In genomic region chr1:163296504-163296903, GRCh38 we compare ENCODE assay signal across 19 cellular contexts. TPM values are rescaled to one million over a fixed set of nuclear protein-coding genes. Genes with fewer than 3 reads are reported as not detected.
DNase-seq lines count a peak whose midpoint lies in the region; ATAC-seq, FAIRE-seq and TF ChIP-seq lines count a peak whose summit lies in the region.
"Had no signal": no experiment of that assay in that cellular context is flagged by ENCODE, and none has a peak within 500 bp of the region (broad histone marks: within the 10 kb centered on the region; RNA-seq: fewer than 3 reads in every experiment).

No MANE protein-coding gene starts in this region.

- H3K4me3 ChIP-seq in right lobe of liver (no peak overlapping the region), HepG2 (replicated peaks in 1 of 3; ENCODE audit: insufficient read depth in 1 of 3, low read depth in 2 of 3, low read length in 3 of 3) (no peak overlapping the region)
- H3K4me3 ChIP-seq: BLaER1 had no signal

- POLR2A ChIA-PET in HepG2 (lab: Yijun Ruan, JAX) = no interaction called here

- no peak for TF ChIP-seq POLR2A in right lobe of liver (IDR thresholded peaks at IDR 0.05)
- TF ChIP-seq POLR2A in HepG2 (IDR thresholded peaks at IDR 0.05; ENCODE audit: insufficient read depth in 1 of 2, low read depth in 2 of 2, low read length in 2 of 2) = no peak

- ATAC-seq in right lobe of liver (peak; percentile 28 to 79 (median 50)), HepG2 (no peak), left lobe of liver (peak; percentile 29), HG03354 (IDR thresholded peaks at IDR 0.05; ENCODE audit: poor library complexity, severe bottlenecking, unreplicated experiment) (no peak)
- ATAC-seq: HCT116 had no signal

- H3K9ac ChIP-seq in HepG2 (ENCODE audit: insufficient read depth, low read depth, low read length) = no peak overlapping the region
- H3K9ac ChIP-seq: BLaER1 had no signal

- H3K27me3 ChIP-seq in right lobe of liver = no peaks in the 10 kb centered on the region
- no peaks in the 10 kb centered on the region; a peak in 1 of 5 replicates for H3K27me3 ChIP-seq in HepG2 (ENCODE audit: control insufficient read depth in 1 of 2, insufficient read depth in 2 of 2, low read length in 2 of 2)
- H3K27me3 ChIP-seq: BLaER1 had no signal

- H3K36me3 ChIP-seq in right lobe of liver (no peaks in the 10 kb centered on the region), HepG2 (replicated peaks in 1 of 2; ENCODE audit: control insufficient read depth in 1 of 2, insufficient read depth in 2 of 2, low read length in 2 of 2) (no peaks in the 10 kb centered on the region)

- no peak overlapping the region for H3K27ac ChIP-seq in right lobe of liver
- H3K27ac ChIP-seq in HepG2 (ENCODE audit: extremely low read length, insufficient read depth, low read length) = no peak overlapping the region
- H3K27ac ChIP-seq: BLaER1 had no signal

- in situ Hi-C loops in HepG2 (cut with HindIII; ENCODE audit: extremely low pct_ligation_motif_present, low pct_unique_long_range_greater_than_20kb) = no loop called here

- H3K4me1 ChIP-seq in right lobe of liver (peaks cover 0 to 28% (median 2%) of the 10 kb centered on the region in 4 donors), HepG2 (ENCODE audit: insufficient read depth, low read length) (no peaks in the 10 kb centered on the region)
- H3K4me1 ChIP-seq: BLaER1 had no signal

- no peaks in the 10 kb centered on the region for H4K20me1 ChIP-seq in HepG2 (ENCODE audit: insufficient read depth, low read length)
- H4K20me1 ChIP-seq: BLaER1 had no signal

- H2AFZ ChIP-seq in HepG2 (ENCODE audit: low read length) = no peak overlapping the region

- intact Hi-C loops in right lobe of liver (cut with DNase I) (no loop called here), HepG2 (cut with micrococcal nuclease; ENCODE audit: unreplicated experiment) (no loop called here)

- TF ChIP-seq CTCF in right lobe of liver (IDR thresholded peaks at IDR 0.05) (no peak), HepG2 (CRISPR knock-in tag; IDR thresholded peaks at IDR 0.05) (no peak), GM10266 (IDR thresholded peaks at IDR 0.05; ENCODE audit: control insufficient read depth, insufficient read depth, low read depth, missing control alignments) (no peak)

- TF ChIP-seq EP300 in HepG2 (IDR thresholded peaks at IDR 0.05; ENCODE audit: low read depth in 2 of 2, low read length in 2 of 2) (no peak), HepG2 (CRISPR knock-in tag; IDR thresholded peaks at IDR 0.05; ENCODE audit: borderline replicate concordance) (no peak)

- CTCF ChIA-PET in HepG2 (lab: Yijun Ruan, JAX; ENCODE audit: low intra/inter-chr PET ratio, low total read pairs) = no interaction called here

- DNase-seq in right lobe of liver (no peak), HepG2 (ENCODE audit: low spot score) (no peak), NCI-H526 (lab: John Stamatoyannopoulos, UW) (peak; percentile 33 to 58), left lobe of liver (ENCODE audit: low spot score) (no peak), NAMALWA (ENCODE audit: low spot score) (no peak), GM10266 (ENCODE audit: extremely low spot score) (no peak)
- DNase-seq: 8988T; Calu3; CD4-positive, alpha-beta memory T cell; DMS 273 treated with DMSO at 0.1 percent for 48 hours; DMS53; DND-41; EL; HFFc6 had no signal

- BruUV-seq in HepG2 (replicated peaks; lab: Mats Ljungman, UMichigan) = no TSS peak

- no peaks in the 10 kb centered on the region for H3K79me2 ChIP-seq in HepG2 (ENCODE audit: insufficient read depth, low read length)

- H3K9me3 ChIP-seq in right lobe of liver = no peaks in the 10 kb centered on the region
- no peaks in the 10 kb centered on the region for H3K9me3 ChIP-seq in HepG2 (ENCODE audit: low read length)
- H3K9me3 ChIP-seq: BLaER1 had no signal

- no peak for TF ChIP-seq RAD21 in HepG2 (CRISPR knock-in tag; IDR thresholded peaks at IDR 0.05)

- no peak for FAIRE-seq in HepG2 (lab: Jason Lieb, UNC)
- FAIRE-seq: GM12891, GM19239 had no signal

- no peak overlapping the region for H3K4me2 ChIP-seq in HepG2 (ENCODE audit: low read depth, low read length)
- H3K4me2 ChIP-seq: BLaER1 had no signal

TF ChIP-seq in HepG2, 621 proteins besides CTCF, POLR2A, EP300 and RAD21:
- no peak for TF ChIP-seq HHEX (CRISPR knock-in tag; IDR thresholded peaks at IDR 0.05)
- no peak for TF ChIP-seq HOXA7 (CRISPR knock-in tag; IDR thresholded peaks at IDR 0.05)
- no peak for TF ChIP-seq ZNF547 (CRISPR knock-in tag; IDR thresholded peaks at IDR 0.05)
- no peak for TF ChIP-seq FIP1L1 (IDR thresholded peaks at IDR 0.05; ENCODE audit: borderline replicate concordance, insufficient read depth, low read depth, low read length)
- TF ChIP-seq JUN (CRISPR knock-in tag; IDR thresholded peaks at IDR 0.05) = no peak
- TF ChIP-seq HNRNPLL (IDR thresholded peaks at IDR 0.05; ENCODE audit: low read depth, low read length, poor library complexity, severe bottlenecking) = no peak
- no peak for TF ChIP-seq SP140L (CRISPR knock-in tag; IDR thresholded peaks at IDR 0.05; ENCODE audit: borderline replicate concordance)
- TF ChIP-seq GATA4 (IDR thresholded peaks at IDR 0.05; ENCODE audit: borderline replicate concordance, low read depth) = no peak
- no peak for TF ChIP-seq MIER2 (CRISPR knock-in tag; IDR thresholded peaks at IDR 0.05)
- TF ChIP-seq, protein P1, sequence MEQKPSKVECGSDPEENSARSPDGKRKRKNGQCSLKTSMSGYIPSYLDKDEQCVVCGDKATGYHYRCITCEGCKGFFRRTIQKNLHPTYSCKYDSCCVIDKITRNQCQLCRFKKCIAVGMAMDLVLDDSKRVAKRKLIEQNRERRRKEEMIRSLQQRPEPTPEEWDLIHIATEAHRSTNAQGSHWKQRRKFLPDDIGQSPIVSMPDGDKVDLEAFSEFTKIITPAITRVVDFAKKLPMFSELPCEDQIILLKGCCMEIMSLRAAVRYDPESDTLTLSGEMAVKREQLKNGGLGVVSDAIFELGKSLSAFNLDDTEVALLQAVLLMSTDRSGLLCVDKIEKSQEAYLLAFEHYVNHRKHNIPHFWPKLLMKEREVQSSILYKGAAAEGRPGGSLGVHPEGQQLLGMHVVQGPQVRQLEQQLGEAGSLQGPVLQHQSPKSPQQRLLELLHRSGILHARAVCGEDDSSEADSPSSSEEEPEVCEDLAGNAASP (CRISPR knock-in tag; IDR thresholded peaks at IDR 0.05; ENCODE audit: borderline replicate concordance) = no peak
TF ChIP-seq in HepG2: peak in this region for 0.

RNA-seq across cellular contexts. Expression of gene NUF2, which starts 25.2 kb away (rescaled TPM):
- 1 to 10 TPM in 2 of 6 experiments, under 1 TPM in 3, not detected in 1; 0.26 to 1.3 (median 0.98) TPM for total RNA-seq in right lobe of liver
- 39.4 and 44.9 TPM in 2 replicates for total RNA-seq in HepG2 (2016; rRNA removed; fragmentation: Illumina TruSeq; extraction: Trizol)
- total RNA-seq in HepG2 (2016; cell fraction: cytosol; rRNA removed; fragmentation: Illumina TruSeq; extraction: Trizol; ENCODE audit: low read depth) = 3.3 and 3.9 TPM in 2 replicates
- 40.5 and 48.2 TPM in 2 replicates for total RNA-seq in HepG2 (2016; cell fraction: insoluble cytoplasmic fraction; rRNA removed; fragmentation: Illumina TruSeq; extraction: Trizol)
- 9.4 and 9.9 TPM in 2 replicates for total RNA-seq in HepG2 (2016; cell fraction: membrane; rRNA removed; fragmentation: Illumina TruSeq; extraction: Trizol)
- 42.7 and 46.8 TPM in 2 replicates for total RNA-seq in HepG2 (2016; cell fraction: nucleus; rRNA removed; fragmentation: Illumina TruSeq; extraction: Trizol)
- polyA plus RNA-seq in HepG2 (2011; rRNA removed) = 13.6 and 26.0 TPM in 2 replicates
- 7.1 and 7.6 TPM in 2 replicates for polyA plus RNA-seq in HepG2 (2011; cell fraction: cytosol; rRNA removed)
- 15.8 and 23.6 TPM in 2 replicates for polyA plus RNA-seq in HepG2 (2011; cell fraction: nucleus; rRNA removed)
- polyA plus RNA-seq in HepG2 (2012) = 7.8 and 20.7 TPM in 2 replicates
- polyA plus RNA-seq in HepG2 (2016; cell fraction: cytosol; fragmentation: Illumina TruSeq; extraction: Trizol; ENCODE audit: low read depth) = 1.7 and 2.1 TPM in 2 replicates
- polyA plus RNA-seq in HepG2 (2016; cell fraction: insoluble cytoplasmic fraction; fragmentation: Illumina TruSeq; extraction: Trizol; ENCODE audit: low read depth) = 44.6 and 50.9 TPM in 2 replicates
- 4.5 and 4.7 TPM in 2 replicates for polyA plus RNA-seq in HepG2 (2016; cell fraction: membrane; fragmentation: Illumina TruSeq; extraction: Trizol; ENCODE audit: low read depth)
- polyA plus RNA-seq in HepG2 (2016; cell fraction: nucleus; fragmentation: Illumina TruSeq; extraction: Trizol; ENCODE audit: insufficient read depth, low read depth) = 62.5 and 67.7 TPM in 2 replicates
- polyA minus RNA-seq in HepG2 (2011; rRNA and poly(A)+ RNA removed; ENCODE audit: low replicate concordance) = 3.0 and 12.4 TPM in 2 replicates
- 4.1 and 6.1 TPM in 2 replicates for polyA minus RNA-seq in HepG2 (2011; cell fraction: cytosol; rRNA and poly(A)+ RNA removed)
- polyA minus RNA-seq in HepG2 (2011; cell fraction: nucleus; rRNA and poly(A)+ RNA removed) = 26.4 and 37.1 TPM in 2 replicates
- 0.45 TPM for total RNA-seq in left lobe of liver

Comparison
In these comparisons a context has a peak if more than half of its experiments do, and no peak if none do; other contexts are left out.
1. ATAC-seq: peak in right lobe of liver (4 of 4) and left lobe of liver (single experiment); none in HepG2 (single experiment) and HG03354 (single experiment).
2. DNase-seq: peak in NCI-H526 (2 of 2); none in right lobe of liver (0 of 3), HepG2 (single experiment), left lobe of liver (single experiment), NAMALWA (single experiment) and GM10266 (single experiment).